18 cellular contexts compared by ENCODE assay signal in the genomic region with DNA sequence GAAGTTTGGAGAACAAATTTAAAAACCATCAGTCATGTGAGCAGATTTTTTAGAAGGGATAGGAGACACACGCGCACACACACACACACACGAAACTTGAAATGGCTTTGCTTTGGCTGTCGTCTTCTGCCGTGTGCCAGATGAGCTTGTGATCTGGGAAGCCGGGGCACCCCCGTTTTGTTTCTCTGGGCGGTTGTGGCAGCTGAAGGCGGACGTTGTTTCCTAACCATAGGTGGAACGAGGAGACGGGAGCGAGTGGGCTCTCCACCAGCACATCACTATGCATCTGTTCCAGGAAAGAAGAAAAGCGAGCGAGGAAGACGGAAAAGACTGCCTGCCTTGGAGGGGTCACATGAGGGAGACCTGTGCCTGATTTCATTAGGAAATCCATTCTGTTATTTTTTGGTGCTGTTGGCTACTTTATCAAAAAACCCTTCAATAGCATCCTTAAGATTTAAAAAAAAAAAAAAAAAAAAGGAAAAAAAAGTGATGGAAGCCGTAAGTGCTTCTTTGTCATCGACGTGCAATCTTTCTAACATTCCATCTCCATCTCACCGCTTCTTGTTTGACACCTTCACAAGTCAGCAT.
A peak's percentile ranks its signal among the peaks of the same experiment; 100 is the strongest.
DNase-seq lines count a peak whose midpoint lies in the region; ATAC-seq and TF ChIP-seq lines count a peak whose summit lies in the region.
"Had no signal": no experiment of that assay in that cellular context is flagged by ENCODE, and none has a peak within 500 bp of the region (broad histone marks: within the 10 kb centered on the region; RNA-seq: fewer than 3 reads in every experiment).

No MANE protein-coding gene starts in this region.

- peaks cover 19% of the 10 kb centered on the region for H3K4me1 Mint-ChIP-seq in activated T-cell treated with anti-CD3 and anti-CD28 coated beads, Interleukin-2, amount 50 U/mL, for 72 hours (ENCODE audit: low read depth)
- peaks cover 6% of the 10 kb centered on the region for H3K4me1 Mint-ChIP-seq in endothelial cell (ENCODE audit: unreplicated experiment)
- H3K4me1 Mint-ChIP-seq in stimulated activated naive B cell treated with anti-CD40 and anti-IgM and Interleukin-4, amounts not matched to agents 10 μg/mL and 1 μg/mL and 100 μg/mL, for 72 hours: peaks cover 22 to 24% of the 10 kb centered on the region in 2 donors

- H3K27ac ChIP-seq in SK-N-MC: peak overlapping the region; percentile 68
- H3K27ac ChIP-seq: BLaER1, coronary artery had no signal

- H3K9ac ChIP-seq in SK-N-MC (ENCODE audit: insufficient read length): no peak overlapping the region
- H3K9ac ChIP-seq: BLaER1, SK-N-SH had no signal

- H3K4me3 ChIP-seq in SK-N-MC: no peak overlapping the region
- H3K4me3 ChIP-seq: BLaER1, coronary artery had no signal

- peaks cover 12 to 33% of the 10 kb centered on the region in 2 donors for H3K36me3 Mint-ChIP-seq in activated T-cell treated with anti-CD3 and anti-CD28 coated beads, Interleukin-2, amount 50 U/mL, for 72 hours (ENCODE audit: insufficient read depth in 2 of 2)
- peaks cover 76% of the 10 kb centered on the region for H3K36me3 Mint-ChIP-seq in endothelial cell (ENCODE audit: low read depth, unreplicated experiment)
- H3K36me3 Mint-ChIP-seq in stimulated activated naive B cell treated with anti-CD40 and anti-IgM and Interleukin-4, amounts not matched to agents 10 μg/mL and 1 μg/mL and 100 μg/mL, for 72 hours: peaks cover 69 to 90% of the 10 kb centered on the region in 2 donors

- H3K9me3 Mint-ChIP-seq in activated T-cell treated with anti-CD3 and anti-CD28 coated beads, Interleukin-2, amount 50 U/mL, for 72 hours: peaks cover 0 to 3% of the 10 kb centered on the region in 2 donors
- H3K9me3 Mint-ChIP-seq in endothelial cell (ENCODE audit: unreplicated experiment): no peaks in the 10 kb centered on the region
- no peaks in the 10 kb centered on the region for H3K9me3 Mint-ChIP-seq in stimulated activated naive B cell treated with anti-CD40 and anti-IgM and Interleukin-4, amounts not matched to agents 10 μg/mL and 1 μg/mL and 100 μg/mL, for 72 hours
- H3K9me3 Mint-ChIP-seq: T-helper 2 cell treated with Interferon-gamma antibody and Interleukin-4, amounts not matched to agents 5 μg/mL and 100 μg/mL, for 36 hours had no signal

- H3K27ac Mint-ChIP-seq in activated T-cell treated with anti-CD3 and anti-CD28 coated beads, Interleukin-2, amount 50 U/mL, for 72 hours: peak overlapping the region; percentile 84
- peak overlapping the region; percentile 64 for H3K27ac Mint-ChIP-seq in endothelial cell (ENCODE audit: unreplicated experiment)
- peak overlapping the region; percentile 90 for H3K27ac Mint-ChIP-seq in stimulated activated naive B cell treated with anti-CD40 and anti-IgM and Interleukin-4, amounts not matched to agents 10 μg/mL and 1 μg/mL and 100 μg/mL, for 72 hours
- H3K27ac Mint-ChIP-seq: T-helper 2 cell treated with Interferon-gamma antibody and Interleukin-4, amounts not matched to agents 5 μg/mL and 100 μg/mL, for 36 hours had no signal

- ATAC-seq in activated T-cell treated with anti-CD3 and anti-CD28 coated beads, Interleukin-2, amount 50 U/mL, for 72 hours (replicated peaks in 1 of 2): no peak
- no peak for ATAC-seq in stimulated activated naive B cell treated with anti-CD40 and anti-IgM and Interleukin-4, amounts not matched to agents 10 μg/mL and 1 μg/mL and 100 μg/mL, for 72 hours (replicated peaks)
- ATAC-seq in HG03342 (IDR thresholded peaks at IDR 0.05; ENCODE audit: unreplicated experiment): no peak

- no peaks in the 10 kb centered on the region for H3K27me3 Mint-ChIP-seq in activated T-cell treated with anti-CD3 and anti-CD28 coated beads, Interleukin-2, amount 50 U/mL, for 72 hours (ENCODE audit: low read depth)
- peaks cover 26% of the 10 kb centered on the region for H3K27me3 Mint-ChIP-seq in endothelial cell (ENCODE audit: unreplicated experiment)
- no peaks in the 10 kb centered on the region for H3K27me3 Mint-ChIP-seq in stimulated activated naive B cell treated with anti-CD40 and anti-IgM and Interleukin-4, amounts not matched to agents 10 μg/mL and 1 μg/mL and 100 μg/mL, for 72 hours

- no peak for TF ChIP-seq CTCF in endothelial cell (IDR thresholded peaks at IDR 0.05; ENCODE audit: unreplicated experiment)

- DNase-seq in activated T-cell treated with anti-CD3 and anti-CD28 coated beads, Interleukin-2, amount 50 U/mL, for 72 hours: no peak
- DNase-seq in activated T-cell treated with anti-CD3 and anti-CD28 coated beads, Interleukin-2, amount 50 U/mL, for 48 hours: no peak
- DNase-seq in SK-N-MC (ENCODE audit: low read depth, low spot score) (no peak), endothelial cell (ENCODE audit: low spot score) (no peak), C1 segment of cervical spinal cord (lab: John Stamatoyannopoulos, UW) (no peak), hypothalamus (lab: John Stamatoyannopoulos, UW) (no peak)
- DNase-seq in stimulated activated naive B cell treated with anti-CD40 and anti-IgM and Interleukin-4, amounts not matched to agents 10 μg/mL and 1 μg/mL and 100 μg/mL, for 72 hours: no peak
- DNase-seq: activated gamma-delta T cell treated with Interleukin-2 at 50 U/mL for 16 hours; Calu3; NCI-H1436 treated with DMSO at 0.1 percent for 48 hours; NCI-H524; retina; SK-N-SH; stimulated activated CD4-positive, alpha-beta T cell treated with anti-CD3 and anti-CD28 coated beads, Interleukin-12 subunit alpha, Interleukin-12 subunit beta, amount 100 ng/mL, for 4 hours had no signal

- no peaks in the 10 kb centered on the region for H3K9me3 ChIP-seq in SK-N-MC (ENCODE audit: low read depth, low read length)
- H3K9me3 ChIP-seq: BLaER1, SK-N-SH had no signal

- peaks cover 96% of the 10 kb centered on the region for H3K36me3 ChIP-seq in SK-N-MC (ENCODE audit: insufficient read depth, low read length)

- H3K4me3 Mint-ChIP-seq in activated T-cell treated with anti-CD3 and anti-CD28 coated beads, Interleukin-2, amount 50 U/mL, for 72 hours: no peak overlapping the region
- no peak overlapping the region for H3K4me3 Mint-ChIP-seq in endothelial cell (ENCODE audit: unreplicated experiment)
- no peak overlapping the region for H3K4me3 Mint-ChIP-seq in stimulated activated naive B cell treated with anti-CD40 and anti-IgM and Interleukin-4, amounts not matched to agents 10 μg/mL and 1 μg/mL and 100 μg/mL, for 72 hours
- H3K4me3 Mint-ChIP-seq: T-helper 2 cell treated with Interferon-gamma antibody and Interleukin-4, amounts not matched to agents 5 μg/mL and 100 μg/mL, for 36 hours had no signal
